In genomic region chr3:120791010-120791409, GRCh38 we compare ENCODE assay signal across 25 cellular contexts.
"Had no signal": no experiment of that assay in that cellular context is flagged by ENCODE, and none has a peak within 500 bp of the region (broad histone marks: within the 10 kb centered on the region; RNA-seq: fewer than 3 reads in every experiment).

No MANE protein-coding gene starts in this region.

- H3K79me2 ChIP-seq: parathyroid adenoma had no signal

- H3K36me3 Mint-ChIP-seq: natural killer cell treated with Interleukin-12 subunit alpha and Interleukin-12 subunit beta and Interleukin-15 and Interleukin-18, amount 100 ng/mL, for 72 hours had no signal

- H3K27me3 Mint-ChIP-seq: natural killer cell treated with Interleukin-12 subunit alpha and Interleukin-12 subunit beta and Interleukin-15 and Interleukin-18, amount 100 ng/mL, for 72 hours; stimulated activated naive B cell treated with anti-CD40 and anti-IgM and Interleukin-4, amounts not matched to agents 10 μg/mL and 1 μg/mL and 100 μg/mL, for 72 hours had no signal

- H3K9me3 Mint-ChIP-seq: natural killer cell treated with Interleukin-12 subunit alpha and Interleukin-12 subunit beta and Interleukin-15 and Interleukin-18, amount 100 ng/mL, for 72 hours; stimulated activated naive B cell treated with anti-CD40 and anti-IgM and Interleukin-4, amounts not matched to agents 10 μg/mL and 1 μg/mL and 100 μg/mL, for 72 hours had no signal

- H3K4me1 Mint-ChIP-seq: immature natural killer cell had no signal

- H3K4me1 ChIP-seq: left lung, lower lobe of right lung, parathyroid adenoma, psoas muscle, right lobe of liver, testis, thyroid gland, upper lobe of left lung, vagina had no signal

- H3K27ac Mint-ChIP-seq: immature natural killer cell; natural killer cell treated with Interleukin-12 subunit alpha and Interleukin-12 subunit beta and Interleukin-15 and Interleukin-18, amount 100 ng/mL, for 72 hours; stimulated activated naive B cell treated with anti-CD40 and anti-IgM and Interleukin-4, amounts not matched to agents 10 μg/mL and 1 μg/mL and 100 μg/mL, for 72 hours had no signal

- H2AFZ ChIP-seq: parathyroid adenoma had no signal

- H3K9ac ChIP-seq: parathyroid adenoma had no signal

- DNase-seq: hypothalamus; immature natural killer cell; kidney; left colon; left lung; lower lobe of right lung; mammary epithelial cell; mesenchymal stem cell; psoas muscle; right lobe of liver; stimulated activated CD4-positive, alpha-beta T cell treated with anti-CD3 and anti-CD28 coated beads, Interleukin-12 subunit alpha, Interleukin-12 subunit beta, amount 100 ng/mL, for 4 hours; stimulated activated CD4-positive, alpha-beta T cell treated with anti-CD3 and anti-CD28 coated beads, Interleukin-15, amount 100 ng/mL, for 24 hours; stimulated activated CD4-positive, alpha-beta T cell treated with anti-CD3 and anti-CD28 coated beads, Interleukin-2, amount 100 ng/mL, for 24 hours; stimulated activated CD4-positive, alpha-beta T cell treated with anti-CD3 and anti-CD28 coated beads, Interleukin-4, amount 100 ng/mL, for 1 hour; stimulated activated naive B cell treated with anti-CD40 and anti-IgM and Interleukin-4, amounts not matched to agents 10 μg/mL and 1 μg/mL and 100 μg/mL, for 72 hours; stimulated activated naive CD8-positive, alpha-beta T cell treated with anti-CD3 and anti-CD28 coated beads, Interleukin-15, Interleukin-2, amounts not matched to agents 100 U/mL and 50 U/mL, for 24 hours; stomach; testis; thyroid gland; transverse colon; upper lobe of left lung had no signal

- H3K4me3 ChIP-seq: left lung, lower lobe of right lung, psoas muscle, right lobe of liver, stomach, testis, thyroid gland, transverse colon, upper lobe of left lung, vagina had no signal

- H3K9me3 ChIP-seq: left lung, lower lobe of right lung, psoas muscle, right lobe of liver, stomach, testis, thyroid gland, transverse colon, upper lobe of left lung, vagina had no signal

- H3K27me3 ChIP-seq: left lung, right lobe of liver, stomach, testis, thyroid gland, transverse colon, upper lobe of left lung, vagina had no signal

- H3K27ac ChIP-seq: left lung, lower lobe of right lung, parathyroid adenoma, psoas muscle, right lobe of liver, stomach, testis, thyroid gland, transverse colon, upper lobe of left lung, vagina had no signal

- ATAC-seq: left colon; left lung; lower lobe of right lung; natural killer cell treated with Interleukin-12 subunit alpha and Interleukin-12 subunit beta and Interleukin-15 and Interleukin-18, amount 100 ng/mL, for 72 hours; psoas muscle; right lobe of liver; stimulated activated naive B cell treated with anti-CD40 and anti-IgM and Interleukin-4, amounts not matched to agents 10 μg/mL and 1 μg/mL and 100 μg/mL, for 72 hours; stimulated activated naive CD8-positive, alpha-beta T cell treated with anti-CD3 and anti-CD28 coated beads, Interleukin-15, Interleukin-2, amounts not matched to agents 100 U/mL and 50 U/mL, for 24 hours had no signal

- H3K36me3 ChIP-seq: left lung, lower lobe of right lung, right lobe of liver, stomach, thyroid gland, transverse colon, upper lobe of left lung, vagina had no signal

- H3K4me3 Mint-ChIP-seq: immature natural killer cell; natural killer cell treated with Interleukin-12 subunit alpha and Interleukin-12 subunit beta and Interleukin-15 and Interleukin-18, amount 100 ng/mL, for 72 hours; stimulated activated naive B cell treated with anti-CD40 and anti-IgM and Interleukin-4, amounts not matched to agents 10 μg/mL and 1 μg/mL and 100 μg/mL, for 72 hours had no signal

- FAIRE-seq: islet of Langerhans, kidney had no signal
